Comparison of ENCODE assay signal across 10 cellular contexts in the genomic region with DNA sequence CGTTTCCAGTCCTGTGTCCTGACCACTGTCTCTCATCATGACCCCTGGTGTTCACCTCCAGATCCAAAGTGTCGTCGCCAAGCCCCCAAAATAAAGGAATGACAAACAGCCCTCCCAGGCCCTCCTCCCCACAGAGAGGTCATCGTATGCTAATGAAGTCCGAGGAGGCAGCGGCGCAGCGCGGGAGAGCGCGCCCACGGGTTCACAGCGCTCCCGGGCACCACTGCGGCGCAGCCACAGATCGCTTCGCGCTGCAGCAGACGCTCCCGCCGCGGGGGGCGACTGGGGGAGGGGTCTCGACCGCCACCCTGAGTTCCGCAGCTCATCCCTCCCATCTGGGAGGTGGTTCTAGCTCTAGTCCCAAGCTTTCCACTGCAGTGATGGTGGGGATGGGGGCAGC. TPM values are rescaled to one million over a fixed set of nuclear protein-coding genes. Genes with fewer than 3 reads are reported as not detected.
A peak's percentile ranks its signal among the peaks of the same experiment; 100 is the strongest.
DNase-seq lines count a peak whose midpoint lies in the region; ATAC-seq and TF ChIP-seq lines count a peak whose summit lies in the region.
"Had no signal": no experiment of that assay in that cellular context is flagged by ENCODE, and none has a peak within 500 bp of the region (broad histone marks: within the 10 kb centered on the region; RNA-seq: fewer than 3 reads in every experiment).

No MANE protein-coding gene starts in this region.

- H3K4me3 Mint-ChIP-seq in activated T-cell treated with anti-CD3 and anti-CD28 coated beads, Interleukin-2, amount 50 U/mL, for 72 hours = peak overlapping the region in 1 of 2 donors; percentile 71

- H3F3A ChIP-seq in SK-N-SH (replicated peaks; ENCODE audit: insufficient read depth) = no peaks in the 10 kb centered on the region

- H2AFZ ChIP-seq in SK-N-SH (ENCODE audit: low read depth) = no peak overlapping the region

- TF ChIP-seq EP300 in SK-N-SH (IDR thresholded peaks at IDR 0.05; ENCODE audit: borderline replicate concordance in 1 of 2, low read depth in 1 of 2, low read length in 1 of 2) (no peak), esophagus muscularis mucosa (IDR thresholded peaks at IDR 0.05) (no peak)

- H3K4me1 ChIP-seq in SK-N-SH (ENCODE audit: control insufficient read depth in 1 of 2, insufficient read depth in 2 of 2, low read depth in 1 of 2, low read length in 1 of 2) = peaks cover 0 to 14% of the 10 kb centered on the region in 2 experiments; a peak in 1 of 4 replicates
- peaks cover 30 to 83% (median 79%) of the 10 kb centered on the region in 4 donors for H3K4me1 ChIP-seq in esophagus muscularis mucosa
- peaks cover 15% of the 10 kb centered on the region for H3K4me1 ChIP-seq in muscle layer of colon (ENCODE audit: insufficient read depth, low read length)
- peaks cover 2% of the 10 kb centered on the region for H3K4me1 ChIP-seq in urinary bladder (ENCODE audit: insufficient read depth)
- H3K4me1 ChIP-seq in uterus = no peaks in the 10 kb centered on the region

- no peaks in the 10 kb centered on the region for H3K79me2 ChIP-seq in SK-N-SH (ENCODE audit: insufficient read depth)

- H3K27me3 Mint-ChIP-seq in activated T-cell treated with anti-CD3 and anti-CD28 coated beads, Interleukin-2, amount 50 U/mL, for 72 hours (ENCODE audit: low read depth) = peaks cover 69% of the 10 kb centered on the region

- H3K36me3 ChIP-seq in SK-N-SH (replicated peaks in 1 of 2; ENCODE audit: control insufficient read depth in 1 of 2, insufficient read depth in 2 of 2, low read length in 1 of 2) (no peaks in the 10 kb centered on the region), esophagus muscularis mucosa (no peaks in the 10 kb centered on the region), muscle layer of colon (ENCODE audit: insufficient read depth, low read length) (no peaks in the 10 kb centered on the region), urinary bladder (ENCODE audit: insufficient read depth) (no peaks in the 10 kb centered on the region), uterus (no peaks in the 10 kb centered on the region)

- no peaks in the 10 kb centered on the region for H3K9me2 ChIP-seq in SK-N-SH

- TF ChIP-seq RAD21 in SK-N-SH (IDR thresholded peaks at IDR 0.05; ENCODE audit: low read length) = no peak

- H4K20me1 ChIP-seq in SK-N-SH (ENCODE audit: insufficient read depth) = no peaks in the 10 kb centered on the region

- no peak overlapping the region for H3K4me2 ChIP-seq in SK-N-SH

- H3K9me3 ChIP-seq in SK-N-SH (no peaks in the 10 kb centered on the region), esophagus muscularis mucosa (no peaks in the 10 kb centered on the region), muscle layer of colon (ENCODE audit: low read length) (no peaks in the 10 kb centered on the region), uterus (no peaks in the 10 kb centered on the region)

- TF ChIP-seq POLR2A in esophagus muscularis mucosa (IDR thresholded peaks at IDR 0.05; ENCODE audit: low read depth) (no peak), lower leg skin (IDR thresholded peaks at IDR 0.05) (no peak), uterus (IDR thresholded peaks at IDR 0.05) (peak in 1 of 2 donors; percentile 18)

- WGBS in SK-N-SH (ENCODE audit: low lambda C conversion rate) = 0% methylated on average over 5 of the region's 27 CpGs
- 10% methylated on average over 12 of the region's 27 CpGs for WGBS in esophagus muscularis mucosa
- WGBS in urinary bladder = 2% methylated on average over 27 of the region's 27 CpGs
- WGBS in lower leg skin, 2 donors = 0 to 5% methylated on average over 7 to 26 of the region's 27 CpGs

- CTCF ChIA-PET in SK-N-SH (lab: Yijun Ruan, JAX) = interaction anchor here (1.0 kb wide), 1 partner anchor 105 kb away, joined by 3 read pairs; no protein-coding TSS in a partner anchor

- H3K9me3 Mint-ChIP-seq in activated T-cell treated with anti-CD3 and anti-CD28 coated beads, Interleukin-2, amount 50 U/mL, for 72 hours = no peaks in the 10 kb centered on the region
- H3K9me3 Mint-ChIP-seq: activated CD4-positive, alpha-beta memory T cell treated with anti-CD3 and anti-CD28 coated beads for 36 hours; mesothelial cell of epicardium had no signal

- DNase-seq in SK-N-SH (peak; percentile 80), esophagus muscularis mucosa (ENCODE audit: extremely low spot score) (peak; percentile 88), lower leg skin (ENCODE audit: low spot score in 2 of 2) (no peak), uterus (no peak)
- no peak for DNase-seq in activated T-cell treated with anti-CD3 and anti-CD28 coated beads, Interleukin-2, amount 50 U/mL, for 72 hours
- DNase-seq: activated CD4-positive, alpha-beta memory T cell treated with anti-CD3 and anti-CD28 coated beads for 36 hours had no signal

- peaks cover 50% of the 10 kb centered on the region for H3K27me3 ChIP-seq in SK-N-SH (ENCODE audit: insufficient read depth)
- H3K27me3 ChIP-seq in esophagus muscularis mucosa = peaks cover 0 to 18% (median 0%) of the 10 kb centered on the region in 4 donors
- H3K27me3 ChIP-seq in muscle layer of colon (ENCODE audit: control insufficient read depth in 1 of 2, insufficient read depth in 2 of 2, low read length in 2 of 2) = no peaks in the 10 kb centered on the region
- peaks cover 7 to 23% of the 10 kb centered on the region in 2 donors for H3K27me3 ChIP-seq in uterus

- intact Hi-C loops in esophagus muscularis mucosa (cut with DNase I) (loop anchor here (5.0 kb wide), 2 partner anchors 78 to 98 kb away; no protein-coding TSS in a partner anchor), lower leg skin (cut with DNase I; ENCODE audit: low total_unique reads) (no loop called here), uterus (cut with DNase I; ENCODE audit: low total_unique reads) (no loop called here)

- no peak overlapping the region for H3K9ac ChIP-seq in SK-N-SH
- peak overlapping the region; percentile 84 for H3K9ac ChIP-seq in muscle layer of colon (ENCODE audit: low read length)

- no peak overlapping the region for H3K27ac ChIP-seq in SK-N-SH (ENCODE audit: low read depth in 2 of 2, low read length in 1 of 2)
- peak overlapping the region; percentile 89 to 95 (median 92) for H3K27ac ChIP-seq in esophagus muscularis mucosa (replicated peaks in 1 of 4)
- H3K27ac ChIP-seq in muscle layer of colon (ENCODE audit: low read depth, low read length) = peak overlapping the region; percentile 46
- H3K27ac ChIP-seq in urinary bladder (ENCODE audit: low read depth) = no peak overlapping the region
- H3K27ac ChIP-seq in uterus = peak overlapping the region in 1 of 2 donors; percentile 7

- H3K27ac Mint-ChIP-seq in activated T-cell treated with anti-CD3 and anti-CD28 coated beads, Interleukin-2, amount 50 U/mL, for 72 hours = no peak overlapping the region
- H3K27ac Mint-ChIP-seq: activated CD4-positive, alpha-beta memory T cell treated with anti-CD3 and anti-CD28 coated beads for 36 hours; mesothelial cell of epicardium had no signal

- peaks cover 12% of the 10 kb centered on the region for H3K4me1 Mint-ChIP-seq in activated T-cell treated with anti-CD3 and anti-CD28 coated beads, Interleukin-2, amount 50 U/mL, for 72 hours (ENCODE audit: low read depth)

- ATAC-seq in SK-N-SH treated with all-trans-retinoic acid at 6 μM for 48 hours = no peak
- no peak for ATAC-seq in activated T-cell treated with anti-CD3 and anti-CD28 coated beads, Interleukin-2, amount 50 U/mL, for 72 hours (replicated peaks in 1 of 2)

- no peak for TF ChIP-seq CTCF in SK-N-SH (IDR thresholded peaks at IDR 0.05)
- TF ChIP-seq CTCF in esophagus muscularis mucosa (IDR thresholded peaks at IDR 0.05) = peak in 1 of 3 experiments; percentile 20
- TF ChIP-seq CTCF in lower leg skin (IDR thresholded peaks at IDR 0.05) = no peak
- no peak for TF ChIP-seq CTCF in uterus (IDR thresholded peaks at IDR 0.05)

- POLR2A ChIA-PET in SK-N-SH (lab: Yijun Ruan, JAX) = no interaction called here

- peak overlapping the region in 1 of 2 experiments; percentile 47; a peak in 2 of 4 replicates for H3K4me3 ChIP-seq in SK-N-SH (ENCODE audit: low read depth in 2 of 2, low read length in 1 of 2)
- H3K4me3 ChIP-seq in esophagus muscularis mucosa = peak overlapping the region; percentile 75 to 89 (median 80)
- H3K4me3 ChIP-seq in muscle layer of colon (ENCODE audit: low read depth in 1 of 2, low read length in 2 of 2) = peak overlapping the region; percentile 75 to 78
- peak overlapping the region; percentile 35 for H3K4me3 ChIP-seq in urinary bladder (ENCODE audit: low read depth, low read length)
- H3K4me3 ChIP-seq in lower leg skin (ENCODE audit: low read depth, poor library complexity, severe bottlenecking) = no peak overlapping the region
- H3K4me3 ChIP-seq in uterus = peak overlapping the region in 1 of 2 donors; percentile 33

- no peaks in the 10 kb centered on the region for H3K36me3 Mint-ChIP-seq in activated T-cell treated with anti-CD3 and anti-CD28 coated beads, Interleukin-2, amount 50 U/mL, for 72 hours (ENCODE audit: insufficient read depth in 2 of 2)
- H3K36me3 Mint-ChIP-seq: activated CD4-positive, alpha-beta memory T cell treated with anti-CD3 and anti-CD28 coated beads for 36 hours; mesothelial cell of epicardium had no signal

TF ChIP-seq in SK-N-SH, 30 proteins besides CTCF, POLR2A, EP300 and RAD21 (continues in another document):
- TF ChIP-seq MEF2A (IDR thresholded peaks at IDR 0.05; ENCODE audit: borderline replicate concordance, low read depth) = no peak
- TF ChIP-seq GABPA (IDR thresholded peaks at IDR 0.05; ENCODE audit: low read depth) = no peak
- no peak for TF ChIP-seq FOXJ3 (CRISPR knock-in tag; IDR thresholded peaks at IDR 0.05)
- TF ChIP-seq YY1 (IDR thresholded peaks at IDR 0.05; ENCODE audit: low read depth) = no peak
- no peak for TF ChIP-seq FOSL2 (IDR thresholded peaks at IDR 0.05; ENCODE audit: borderline replicate concordance, low read depth)
- TF ChIP-seq SMC3 (IDR thresholded peaks at IDR 0.05; ENCODE audit: low read depth, low read length) = no peak

TF ChIP-seq in SK-N-SH treated with all-trans-retinoic acid at 6 μM for 48 hours, 23 proteins besides CTCF, POLR2A, EP300 and RAD21:
- no peak for TF ChIP-seq TCF4 (CRISPR knock-in tag; IDR thresholded peaks at IDR 0.05; ENCODE audit: borderline replicate concordance)
- TF ChIP-seq ZFP30 (CRISPR knock-in tag; IDR thresholded peaks at IDR 0.05) = no peak

RNA-seq across cellular contexts. Expression of gene DGKG, which starts 1.3 kb away (rescaled TPM):
- polyA plus RNA-seq in SK-N-SH (2012; rRNA removed) (0.12 and 0.13 TPM in 2 replicates), urinary bladder (4.2 TPM)
- polyA plus RNA-seq in SK-N-SH (2012; cell fraction: cytosol; rRNA removed) = 0.19 and 0.22 TPM in 2 replicates
- polyA plus RNA-seq in SK-N-SH (2012; cell fraction: nucleus; rRNA removed) = 0.07 and 0.11 TPM in 2 replicates
- total RNA-seq in esophagus muscularis mucosa (100 to 1,000 TPM in 2 of 4 donors, 10 to 100 TPM in 2; 75.0 to 169 (median 104) TPM), urinary bladder (9.3 TPM), lower leg skin (1 to 10 TPM; 1.1 to 9.5 (median 1.7) TPM), uterus (10 to 100 TPM in 2 of 4 donors, 1 to 10 TPM in 2; 1.9 to 10.8 (median 6.7) TPM)
- total RNA-seq in activated T-cell treated with anti-CD3 and anti-CD28 coated beads, Interleukin-2, amount 50 U/mL, for 72 hours = 1 to 10 TPM in 1 of 2 donors, under 1 TPM in 1; 0.42 to 1.0 TPM

Comparison
In these comparisons a context has a peak if more than half of its experiments do, and no peak if none do; other contexts are left out.
1. DNase-seq: peak in SK-N-SH (single experiment) and esophagus muscularis mucosa (single experiment); none in lower leg skin (0 of 2), activated T-cell treated with anti-CD3 and anti-CD28 coated beads, Interleukin-2, amount 50 U/mL, for 72 hours (0 of 2) and uterus (0 of 2).
2. H3K27ac ChIP-seq: peak in esophagus muscularis mucosa (4 of 4) and muscle layer of colon (single experiment); none in SK-N-SH (0 of 2) and urinary bladder (single experiment).